9 cellular contexts compared by ENCODE assay signal in the genomic region with DNA sequence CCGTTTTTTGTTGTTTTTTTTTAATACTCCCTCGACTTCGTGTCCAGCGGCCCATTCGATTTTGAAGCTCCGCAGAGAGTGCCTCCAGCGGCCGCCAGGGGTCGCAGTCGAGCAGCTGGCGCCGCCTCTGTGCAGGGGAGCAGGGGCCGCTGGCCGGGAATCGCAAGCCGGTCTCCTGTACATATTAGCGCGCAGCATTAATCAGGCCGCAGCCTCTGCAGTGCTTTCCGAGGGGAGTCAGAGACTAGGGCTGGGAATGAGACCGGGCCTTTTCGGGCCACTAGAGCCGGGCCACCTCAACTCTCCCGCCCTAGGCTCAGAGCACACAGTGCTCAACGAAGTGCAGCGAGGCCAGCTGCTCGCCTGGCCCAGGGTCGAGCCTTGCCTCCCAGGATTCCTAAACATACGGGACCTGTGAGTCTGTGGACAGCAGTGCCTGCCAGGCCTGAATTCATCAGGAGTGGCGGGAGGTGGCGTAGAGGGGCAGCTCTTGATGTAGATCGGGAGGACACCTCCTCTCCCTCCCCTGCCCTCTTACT.
A peak's percentile ranks its signal among the peaks of the same experiment; 100 is the strongest.
DNase-seq lines count a peak whose midpoint lies in the region; ATAC-seq and TF ChIP-seq lines count a peak whose summit lies in the region.
"Had no signal": no experiment of that assay in that cellular context is flagged by ENCODE, and none has a peak within 500 bp of the region (broad histone marks: within the 10 kb centered on the region; RNA-seq: fewer than 3 reads in every experiment).

No MANE protein-coding gene starts in this region.

- peak; percentile 25 to 46 for DNase-seq in NCI-H2081 (lab: John Stamatoyannopoulos, UW)
- no peak for DNase-seq in NCI-H2081 treated with DMSO at 0.1 percent for 48 hours (lab: John Stamatoyannopoulos, UW)
- DNase-seq in NOMO-1 treated with DMSO at 0.1 percent for 48 hours (lab: John Stamatoyannopoulos, UW; ENCODE audit: unreplicated experiment): peak; percentile 18
- DNase-seq in activated T-cell treated with anti-CD3 and anti-CD28 coated beads, Interleukin-2, amount 50 U/mL, for 24 hours: peak; percentile 77
- peak; percentile 44 for DNase-seq in fibroblast of gingiva (ENCODE audit: low read depth)

- peak; percentile 58 for ATAC-seq in HG03139 (IDR thresholded peaks at IDR 0.05; ENCODE audit: unreplicated experiment)
- ATAC-seq in stimulated activated memory B cell treated with anti-CD40 and anti-IgM and Interleukin-4, amounts not matched to agents 10 μg/mL and 1 μg/mL and 100 μg/mL, for 72 hours: peak; percentile 74

- peaks cover 3% of the 10 kb centered on the region for H3K4me1 Mint-ChIP-seq in activated T-cell treated with anti-CD3 and anti-CD28 coated beads, Interleukin-2, amount 50 U/mL, for 24 hours (ENCODE audit: low read depth)
- peaks cover 37% of the 10 kb centered on the region for H3K4me1 Mint-ChIP-seq in nephron
- H3K4me1 Mint-ChIP-seq in stimulated activated memory B cell treated with anti-CD40 and anti-IgM and Interleukin-4, amounts not matched to agents 10 μg/mL and 1 μg/mL and 100 μg/mL, for 72 hours: peaks cover 6% of the 10 kb centered on the region

- H3K27ac Mint-ChIP-seq in activated T-cell treated with anti-CD3 and anti-CD28 coated beads, Interleukin-2, amount 50 U/mL, for 24 hours: no peak overlapping the region
- peak overlapping the region in 1 of 3 experiments; percentile 27 for H3K27ac Mint-ChIP-seq in nephron
- no peak overlapping the region for H3K27ac Mint-ChIP-seq in stimulated activated memory B cell treated with anti-CD40 and anti-IgM and Interleukin-4, amounts not matched to agents 10 μg/mL and 1 μg/mL and 100 μg/mL, for 72 hours
- H3K27ac Mint-ChIP-seq: stimulated activated naive CD8-positive, alpha-beta T cell treated with anti-CD3 and anti-CD28 coated beads, Interleukin-15, Interleukin-2, amounts not matched to agents 100 ng/mL and 50 ng/mL, for 24 hours had no signal

- no peak overlapping the region for H3K4me3 Mint-ChIP-seq in activated T-cell treated with anti-CD3 and anti-CD28 coated beads, Interleukin-2, amount 50 U/mL, for 24 hours
- H3K4me3 Mint-ChIP-seq in nephron: peak overlapping the region in 2 of 3 experiments; percentile 0 to 41
- H3K4me3 Mint-ChIP-seq in stimulated activated memory B cell treated with anti-CD40 and anti-IgM and Interleukin-4, amounts not matched to agents 10 μg/mL and 1 μg/mL and 100 μg/mL, for 72 hours: no peak overlapping the region
- H3K4me3 Mint-ChIP-seq: stimulated activated naive CD8-positive, alpha-beta T cell treated with anti-CD3 and anti-CD28 coated beads, Interleukin-15, Interleukin-2, amounts not matched to agents 100 ng/mL and 50 ng/mL, for 24 hours had no signal

- no peaks in the 10 kb centered on the region for H3K9me3 Mint-ChIP-seq in activated T-cell treated with anti-CD3 and anti-CD28 coated beads, Interleukin-2, amount 50 U/mL, for 24 hours
- no peaks in the 10 kb centered on the region for H3K9me3 Mint-ChIP-seq in nephron
- peaks cover 5% of the 10 kb centered on the region for H3K9me3 Mint-ChIP-seq in stimulated activated memory B cell treated with anti-CD40 and anti-IgM and Interleukin-4, amounts not matched to agents 10 μg/mL and 1 μg/mL and 100 μg/mL, for 72 hours
- H3K9me3 Mint-ChIP-seq: stimulated activated naive CD8-positive, alpha-beta T cell treated with anti-CD3 and anti-CD28 coated beads, Interleukin-15, Interleukin-2, amounts not matched to agents 100 ng/mL and 50 ng/mL, for 24 hours had no signal

- H3K36me3 Mint-ChIP-seq in activated T-cell treated with anti-CD3 and anti-CD28 coated beads, Interleukin-2, amount 50 U/mL, for 24 hours (ENCODE audit: low read depth): no peaks in the 10 kb centered on the region
- H3K36me3 Mint-ChIP-seq in nephron (ENCODE audit: low read depth): no peaks in the 10 kb centered on the region
- no peaks in the 10 kb centered on the region for H3K36me3 Mint-ChIP-seq in stimulated activated memory B cell treated with anti-CD40 and anti-IgM and Interleukin-4, amounts not matched to agents 10 μg/mL and 1 μg/mL and 100 μg/mL, for 72 hours

- peaks cover 44% of the 10 kb centered on the region for H3K27me3 Mint-ChIP-seq in activated T-cell treated with anti-CD3 and anti-CD28 coated beads, Interleukin-2, amount 50 U/mL, for 24 hours
- peaks cover 7% of the 10 kb centered on the region for H3K27me3 Mint-ChIP-seq in nephron (ENCODE audit: low read depth)
- peaks cover 40% of the 10 kb centered on the region for H3K27me3 Mint-ChIP-seq in stimulated activated memory B cell treated with anti-CD40 and anti-IgM and Interleukin-4, amounts not matched to agents 10 μg/mL and 1 μg/mL and 100 μg/mL, for 72 hours

- TF ChIP-seq CTCF in nephron (IDR thresholded peaks at IDR 0.05; ENCODE audit: unreplicated experiment in 3 of 3): peak; percentile 96 to 98 (median 97)

Comparison
In these comparisons a context has a peak if more than half of its experiments do, and no peak if none do; other contexts are left out.
1. H3K4me3 Mint-ChIP-seq: peak in nephron (2 of 3); none in activated T-cell treated with anti-CD3 and anti-CD28 coated beads, Interleukin-2, amount 50 U/mL, for 24 hours (single experiment) and stimulated activated memory B cell treated with anti-CD40 and anti-IgM and Interleukin-4, amounts not matched to agents 10 μg/mL and 1 μg/mL and 100 μg/mL, for 72 hours (single experiment).